ENCODE assay signal across 21 cellular contexts in the genomic region with DNA sequence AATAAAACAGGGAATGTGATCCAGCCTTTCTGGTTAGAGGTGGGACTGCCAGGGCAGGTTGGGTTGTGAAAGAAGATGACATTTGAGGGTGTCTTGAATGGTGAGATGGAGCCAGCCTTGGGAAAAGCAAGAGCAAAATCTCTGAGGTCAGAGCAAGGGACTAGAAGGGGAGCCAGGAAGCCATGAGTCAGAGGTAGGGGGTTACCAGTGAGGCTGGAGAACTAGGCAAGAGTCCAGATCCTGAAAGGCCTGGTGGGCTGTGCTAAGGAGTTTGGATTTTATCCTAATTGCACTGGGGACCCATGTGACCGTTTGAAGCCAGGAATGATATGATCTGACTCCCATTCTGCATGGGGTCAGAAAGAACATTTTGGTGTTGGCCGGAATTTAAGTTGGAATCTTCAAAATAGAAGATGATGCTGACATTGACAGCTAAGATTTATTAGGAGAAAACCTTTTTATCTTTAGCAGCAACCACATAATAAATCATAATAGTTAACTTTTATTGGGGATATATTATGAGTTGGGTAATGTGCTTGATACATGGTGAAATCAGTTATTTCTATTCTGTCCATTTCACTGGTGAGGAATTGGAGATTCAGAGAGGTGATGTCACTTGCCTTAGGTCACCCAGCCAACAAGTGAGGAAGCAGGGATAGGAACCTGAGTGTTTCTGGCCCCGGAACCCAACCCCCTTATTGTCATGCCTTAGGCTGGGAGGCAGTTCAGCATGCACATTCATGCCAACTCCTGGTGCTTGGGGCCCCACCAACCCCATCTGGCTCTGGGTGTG.
A peak's percentile ranks its signal among the peaks of the same experiment; 100 is the strongest.
DNase-seq lines count a peak whose midpoint lies in the region; ATAC-seq and TF ChIP-seq lines count a peak whose summit lies in the region.
"Had no signal": no experiment of that assay in that cellular context is flagged by ENCODE, and none has a peak within 500 bp of the region (broad histone marks: within the 10 kb centered on the region; RNA-seq: fewer than 3 reads in every experiment).

No MANE protein-coding gene starts in this region.

- peak overlapping the region; percentile 26 for H3K4me2 ChIP-seq in smooth muscle cell

- H4K20me1 ChIP-seq in smooth muscle cell (ENCODE audit: low read depth), result no peaks in the 10 kb centered on the region

- H3K36me3 ChIP-seq in smooth muscle cell (ENCODE audit: low read depth), result no peaks in the 10 kb centered on the region
- H3K36me3 ChIP-seq: colonic mucosa, transverse colon had no signal

- no peaks in the 10 kb centered on the region for H3K79me2 ChIP-seq in smooth muscle cell (ENCODE audit: low read depth)

- no peak overlapping the region for H3K9ac ChIP-seq in smooth muscle cell (ENCODE audit: low read depth)

- H3F3A ChIP-seq in smooth muscle cell (ENCODE audit: low read depth), result no peaks in the 10 kb centered on the region

- no peak overlapping the region for H3K27ac ChIP-seq in smooth muscle cell (ENCODE audit: low read depth)
- H3K27ac ChIP-seq: 22Rv1, colonic mucosa, transverse colon had no signal

- H2AFZ ChIP-seq in smooth muscle cell (ENCODE audit: low read depth), result no peak overlapping the region

- H3K4me1 ChIP-seq in smooth muscle cell (ENCODE audit: low read depth), result no peaks in the 10 kb centered on the region
- H3K4me1 ChIP-seq: colonic mucosa, transverse colon had no signal

- WGBS in smooth muscle cell (ENCODE audit: low lambda C conversion rate), result 72% methylated on average over 3 of the region's 3 CpGs

- TF ChIP-seq CTCF in smooth muscle cell (IDR thresholded peaks at IDR 0.05; ENCODE audit: borderline replicate concordance, insufficient read depth, poor library complexity, severe bottlenecking), result no peak

- H3K4me3 ChIP-seq in smooth muscle cell, result no peak overlapping the region
- H3K4me3 ChIP-seq: colonic mucosa, right lobe of liver, transverse colon had no signal

- DNase-seq in NCI-H82 (lab: John Stamatoyannopoulos, UW), result peak; percentile 31
- no peak for DNase-seq in NCI-H82 treated with DMSO at 0.1 percent for 48 hours (lab: John Stamatoyannopoulos, UW; ENCODE audit: unreplicated experiment)
- peak; percentile 22 for DNase-seq in RPMI7951 (ENCODE audit: low read depth)
- DNase-seq in fibroblast of peridontal ligament (ENCODE audit: extremely low read depth), result peak; percentile 70
- DNase-seq in smooth muscle cell (lab: John Stamatoyannopoulos, UW; ENCODE audit: unreplicated experiment), result no peak
- no peak for DNase-seq in NCI-H2107 treated with DMSO at 0.1 percent for 48 hours (lab: John Stamatoyannopoulos, UW; ENCODE audit: unreplicated experiment)
- DNase-seq: activated CD4-positive, alpha-beta T cell treated with anti-CD3 and anti-CD28 coated beads, Interleukin-2, amount 10 ng/mL, durations not matched to agents 7 days and 5 days; activated naive CD4-positive, alpha-beta T cell treated with Interleukin-2 at 50 U/mL for 16 hours; activated T-cell treated with anti-CD3 and anti-CD28 coated beads, Interleukin-2, amount 50 U/mL, for 1 hour; aorta; colonic mucosa; H9; Kasumi-1; NCI-H1417; NK-92 treated with Interleukin-12 subunit alpha and Interleukin-12 subunit beta, amount 100 ng/mL, for 24 hours; right lobe of liver; stimulated activated naive CD8-positive, alpha-beta T cell treated with anti-CD3 and anti-CD28 coated beads, Interleukin-15, Interleukin-2, amounts not matched to agents 100 U/mL and 50 U/mL, for 24 hours; transverse colon had no signal

- ATAC-seq in GM18858 (IDR thresholded peaks at IDR 0.05; ENCODE audit: unreplicated experiment), result no peak
- no peak for ATAC-seq in GM18502 (IDR thresholded peaks at IDR 0.05; ENCODE audit: poor library complexity, unreplicated experiment)
- ATAC-seq: stimulated activated naive CD8-positive, alpha-beta T cell treated with anti-CD3 and anti-CD28 coated beads, Interleukin-15, Interleukin-2, amounts not matched to agents 100 U/mL and 50 U/mL, for 24 hours had no signal

- H3K9me3 ChIP-seq in smooth muscle cell (replicated peaks; ENCODE audit: low read depth), result no peaks in the 10 kb centered on the region
- H3K9me3 ChIP-seq: colonic mucosa, right lobe of liver, transverse colon had no signal

- no peaks in the 10 kb centered on the region for H3K27me3 ChIP-seq in smooth muscle cell (ENCODE audit: low read depth)
- H3K27me3 ChIP-seq: colonic mucosa, right lobe of liver, transverse colon had no signal

Comparison
In these comparisons a context has a peak if more than half of its experiments do, and no peak if none do; other contexts are left out.
1. DNase-seq: peak in NCI-H82 (single experiment), RPMI7951 (single experiment) and fibroblast of peridontal ligament (single experiment); none in NCI-H82 treated with DMSO at 0.1 percent for 48 hours (single experiment), smooth muscle cell (single experiment) and NCI-H2107 treated with DMSO at 0.1 percent for 48 hours (single experiment).